In genomic region chr14:77607741-77608302, GRCh38 we compare ENCODE assay signal across 10 cellular contexts. TPM values are rescaled to one million over a fixed set of nuclear protein-coding genes. Genes with fewer than 3 reads are reported as not detected.
DNase-seq lines count a peak whose midpoint lies in the region; ATAC-seq, FAIRE-seq and TF ChIP-seq lines count a peak whose summit lies in the region.
"Had no signal": no experiment of that assay in that cellular context is flagged by ENCODE, and none has a peak within 500 bp of the region (broad histone marks: within the 10 kb centered on the region; RNA-seq: fewer than 3 reads in every experiment).

No MANE protein-coding gene starts in this region.

- H3K27me3 ChIP-seq in HL-60 (ENCODE audit: insufficient read depth, poor library complexity, severe bottlenecking) = no peaks in the 10 kb centered on the region
- no peaks in the 10 kb centered on the region for H3K27me3 ChIP-seq in astrocyte (ENCODE audit: insufficient read depth, low read length)

- no peak overlapping the region for H3K4me2 ChIP-seq in astrocyte (ENCODE audit: low read length)

- peak; percentile 18 for DNase-seq in NOMO-1 treated with DMSO at 0.1 percent for 48 hours (lab: John Stamatoyannopoulos, UW; ENCODE audit: unreplicated experiment)
- no peak for DNase-seq in NOMO-1 treated with dmso at 0.1 percent for 144 hours (lab: John Stamatoyannopoulos, UW; ENCODE audit: unreplicated experiment)
- DNase-seq in HL-60 (ENCODE audit: low read depth in 1 of 2, low spot score in 1 of 2) = peak in 1 of 2 experiments; percentile 39
- DNase-seq in astrocyte (ENCODE audit: low read depth) = no peak
- DNase-seq in retina = peak; percentile 10
- no peak for DNase-seq in D341Med (ENCODE audit: low spot score)
- DNase-seq: NCI-H1436 treated with DMSO at 0.1 percent for 48 hours had no signal

- TF ChIP-seq CTCF in HL-60 (IDR thresholded peaks at IDR 0.05; ENCODE audit: insufficient read depth, low read length) (no peak), astrocyte (IDR thresholded peaks at IDR 0.05; ENCODE audit: insufficient read depth, low read depth, low read length) (no peak)

- no peak for FAIRE-seq in astrocyte (lab: Jason Lieb, UNC)

- H2AFZ ChIP-seq in astrocyte (ENCODE audit: low read depth, low read length) = no peak overlapping the region

- H3K27ac ChIP-seq in HL-60 (replicated peaks) (peak overlapping the region; percentile 33; the same call in 1 of the 2 replicates), astrocyte (ENCODE audit: low read depth, low read length) (no peak overlapping the region)
- H3K27ac ChIP-seq: 22Rv1 had no signal

- H3K4me3 ChIP-seq in HL-60 (replicated peaks; ENCODE audit: insufficient read depth, low read length) (no peak overlapping the region), astrocyte (ENCODE audit: insufficient read depth, low read depth, low read length) (no peak overlapping the region)

- peak overlapping the region; percentile 18 for H3K27ac Mint-ChIP-seq in astrocyte (ENCODE audit: unreplicated experiment)

- no peak overlapping the region for H3K4me3 Mint-ChIP-seq in astrocyte (ENCODE audit: unreplicated experiment)

- H3K4me1 Mint-ChIP-seq in astrocyte (ENCODE audit: low read depth, unreplicated experiment) = peaks cover 39% of the 10 kb centered on the region

- ATAC-seq in GM21515 (IDR thresholded peaks at IDR 0.05; ENCODE audit: unreplicated experiment) (no peak), GM19467 (IDR thresholded peaks at IDR 0.05; ENCODE audit: unreplicated experiment) (no peak)

- peaks cover 57% of the 10 kb centered on the region for H4K20me1 ChIP-seq in astrocyte (ENCODE audit: insufficient read depth, low read length)

- peaks cover 97% of the 10 kb centered on the region for H3K79me2 ChIP-seq in astrocyte (ENCODE audit: insufficient read depth, low read length)

- H3K9me3 Mint-ChIP-seq in astrocyte (ENCODE audit: unreplicated experiment) = no peaks in the 10 kb centered on the region

- H3K9ac ChIP-seq in astrocyte (ENCODE audit: low read length) = no peak overlapping the region

- H3K4me1 ChIP-seq in astrocyte (ENCODE audit: insufficient read depth, low read length) = peaks cover 23% of the 10 kb centered on the region

- peaks cover 5% of the 10 kb centered on the region for H3K36me3 Mint-ChIP-seq in astrocyte (ENCODE audit: low read depth, unreplicated experiment)

- no peaks in the 10 kb centered on the region for H3K9me3 ChIP-seq in astrocyte (ENCODE audit: insufficient read depth, low read depth, low read length)

- no peaks in the 10 kb centered on the region for H3K27me3 Mint-ChIP-seq in astrocyte (ENCODE audit: low read depth, unreplicated experiment)

- H3K36me3 ChIP-seq in astrocyte (ENCODE audit: insufficient read depth, low read length) = no peaks in the 10 kb centered on the region

RNA-seq across cellular contexts. Expression of gene SPTLC2, which starts 8.6 kb away (rescaled TPM):
- total RNA-seq in astrocyte = 51.2 and 55.9 TPM in 2 replicates

Comparison
In these comparisons a context has a peak if more than half of its experiments do, and no peak if none do; other contexts are left out.
1. DNase-seq: peak in NOMO-1 treated with DMSO at 0.1 percent for 48 hours (single experiment) and retina (single experiment); none in NOMO-1 treated with dmso at 0.1 percent for 144 hours (single experiment), astrocyte (single experiment) and D341Med (single experiment).